ENCODE assay signal across 9 cellular contexts in the genomic region with DNA sequence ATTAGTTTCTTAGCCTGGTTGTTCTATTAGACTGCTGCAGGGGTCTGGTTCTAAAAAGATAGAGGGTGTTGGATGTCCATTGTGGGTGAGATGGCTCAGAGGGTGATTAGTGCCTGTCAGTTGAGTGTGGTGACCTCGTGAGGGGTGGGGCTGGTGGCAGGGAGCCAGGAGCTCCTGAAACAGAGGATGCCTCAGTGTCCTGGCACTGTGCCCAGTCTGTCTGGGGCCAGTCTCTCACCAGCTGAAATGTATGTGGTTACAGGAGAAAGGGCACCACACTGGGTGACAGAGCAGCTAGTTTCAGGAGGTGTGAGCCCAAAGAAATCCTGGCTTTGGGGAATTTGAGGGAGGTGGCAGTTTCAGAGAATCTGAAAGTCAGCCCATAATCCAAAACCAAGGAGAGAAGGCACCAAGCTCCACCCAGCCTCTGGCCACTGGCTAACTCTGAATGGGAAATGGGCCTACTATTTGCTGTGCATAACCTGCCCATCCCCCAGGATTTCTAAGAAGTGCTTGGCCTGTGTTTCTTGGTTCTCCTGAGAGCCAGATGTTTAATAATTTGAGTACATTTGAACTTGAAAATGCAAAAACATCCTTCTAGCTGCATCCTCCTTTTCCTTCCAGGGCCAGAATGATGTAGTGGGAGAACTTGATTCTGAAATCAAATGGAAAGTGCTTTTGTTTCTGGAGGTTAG.
DNase-seq lines count a peak whose midpoint lies in the region; ATAC-seq and TF ChIP-seq lines count a peak whose summit lies in the region.
"Had no signal": no experiment of that assay in that cellular context is flagged by ENCODE, and none has a peak within 500 bp of the region (broad histone marks: within the 10 kb centered on the region; RNA-seq: fewer than 3 reads in every experiment).

No MANE protein-coding gene starts in this region.

- TF ChIP-seq POLR2A in breast epithelium (IDR thresholded peaks at IDR 0.05): no peak

- intact Hi-C loops in breast epithelium (cut with DNase I; ENCODE audit: low total_unique reads): no loop called here

- no peaks in the 10 kb centered on the region for H4K20me1 ChIP-seq in MM.1S (ENCODE audit: insufficient read depth, low read length)

- H3K4me3 Mint-ChIP-seq in naive thymus-derived CD8-positive, alpha-beta T cell: peak overlapping the region in 5 of 10 donors; percentile 5 to 49 (median 28)

- H3K4me1 ChIP-seq in MM.1S (ENCODE audit: low read length) (peaks cover 26% of the 10 kb centered on the region), RWPE2 (ENCODE audit: insufficient read depth, poor library complexity, severe bottlenecking) (peaks cover 12% of the 10 kb centered on the region), breast epithelium (peaks cover under 1 to 10% of the 10 kb centered on the region in 2 donors)

- no peaks in the 10 kb centered on the region for H3K27me3 Mint-ChIP-seq in naive thymus-derived CD8-positive, alpha-beta T cell

- H3K9ac ChIP-seq in MM.1S (ENCODE audit: low read length): no peak overlapping the region

- H3K27ac ChIP-seq in MM.1S (ENCODE audit: low read length) (peak overlapping the region; percentile 5; the same call in 1 of the 2 replicates), RWPE2 (ENCODE audit: poor library complexity, severe bottlenecking) (no peak overlapping the region), breast epithelium (peak overlapping the region in 1 of 2 donors; percentile 49), coronary artery (no peak overlapping the region)

- H3K9me3 ChIP-seq in MM.1S (replicated peaks; ENCODE audit: insufficient read depth, low read length): no peaks in the 10 kb centered on the region
- no peaks in the 10 kb centered on the region for H3K9me3 ChIP-seq in RWPE2 (ENCODE audit: severe bottlenecking)
- H3K9me3 ChIP-seq in breast epithelium: peaks cover 12 to 13% of the 10 kb centered on the region in 2 donors

- DNase-seq in DMS 273 treated with DMSO at 0.1 percent for 48 hours (lab: John Stamatoyannopoulos, UW) (peak; percentile 19), MM.1S (peak; percentile 97), RWPE2 (ENCODE audit: low spot score) (peak; percentile 89), breast epithelium (ENCODE audit: low spot score in 2 of 2) (peak; percentile 32 to 60), coronary artery (ENCODE audit: low spot score) (no peak)
- DNase-seq in naive thymus-derived CD8-positive, alpha-beta T cell: peak; percentile 29 to 79 (median 54)

- H3K27ac Mint-ChIP-seq in naive thymus-derived CD8-positive, alpha-beta T cell: peak overlapping the region in 7 of 10 donors; percentile 43 to 84 (median 59)

- H3K79me2 ChIP-seq in MM.1S (ENCODE audit: low read length): no peaks in the 10 kb centered on the region

- no peaks in the 10 kb centered on the region for H3K36me3 ChIP-seq in MM.1S (replicated peaks; ENCODE audit: insufficient read depth, low read length)
- no peaks in the 10 kb centered on the region for H3K36me3 ChIP-seq in RWPE2 (ENCODE audit: low read depth)
- H3K36me3 ChIP-seq in breast epithelium: no peaks in the 10 kb centered on the region
- H3K36me3 ChIP-seq: tibial nerve had no signal

- peaks cover 8 to 23% (median 18%) of the 10 kb centered on the region in 4 donors for H3K4me1 Mint-ChIP-seq in naive thymus-derived CD8-positive, alpha-beta T cell

- peaks cover 0 to 14% (median 7%) of the 10 kb centered on the region in 3 donors for H3K36me3 Mint-ChIP-seq in naive thymus-derived CD8-positive, alpha-beta T cell

- H3K27me3 ChIP-seq in MM.1S (replicated peaks; ENCODE audit: insufficient read depth, low read length) (no peaks in the 10 kb centered on the region; the same call in 1 of the 2 replicates), RWPE2 (ENCODE audit: insufficient read depth, poor library complexity, severe bottlenecking) (no peaks in the 10 kb centered on the region), breast epithelium (no peaks in the 10 kb centered on the region)
- H3K27me3 ChIP-seq: tibial nerve had no signal

- H3F3A ChIP-seq in MM.1S (ENCODE audit: insufficient read depth, low read length): peaks cover 14% of the 10 kb centered on the region

- H3K9me3 Mint-ChIP-seq in naive thymus-derived CD8-positive, alpha-beta T cell: peaks cover 0 to 11% (median 8%) of the 10 kb centered on the region in 9 donors

- H2AFZ ChIP-seq in MM.1S (ENCODE audit: low read length): no peak overlapping the region

- H3K4me3 ChIP-seq in MM.1S (ENCODE audit: low read length): no peak overlapping the region
- H3K4me3 ChIP-seq in RWPE2 (ENCODE audit: severe bottlenecking): no peak overlapping the region
- no peak overlapping the region for H3K4me3 ChIP-seq in breast epithelium
- no peak overlapping the region for H3K4me3 ChIP-seq in coronary artery
- H3K4me3 ChIP-seq: tibial nerve had no signal

- POLR2A ChIA-PET in naive thymus-derived CD8-positive, alpha-beta T cell (lab: Charles Lee): interaction anchor here (0.6 kb wide), 1 partner anchor 380 kb away, joined by 4 read pairs; no protein-coding TSS in a partner anchor

- no peak for TF ChIP-seq CTCF in MM.1S (IDR thresholded peaks at IDR 0.05; ENCODE audit: low read length)
- no peak for TF ChIP-seq CTCF in RWPE2 (IDR thresholded peaks at IDR 0.05; ENCODE audit: poor library complexity, severe bottlenecking)
- no peak for TF ChIP-seq CTCF in breast epithelium (IDR thresholded peaks at IDR 0.05)
- no peak for TF ChIP-seq CTCF in coronary artery (IDR thresholded peaks at IDR 0.05)

- peak overlapping the region; percentile 19; the same call in 1 of the 2 replicates for H3K4me2 ChIP-seq in MM.1S (ENCODE audit: low read depth, low read length)

- no peaks in the 10 kb centered on the region for H3K9me2 ChIP-seq in MM.1S (replicated peaks; ENCODE audit: insufficient read depth, low read length)

- ATAC-seq in GM21737 (IDR thresholded peaks at IDR 0.05; ENCODE audit: unreplicated experiment): peak; percentile 78
- peak; percentile 89 for ATAC-seq in RWPE2 (ENCODE audit: low read depth)
- peak; percentile 63 to 64 for ATAC-seq in naive thymus-derived CD8-positive, alpha-beta T cell
- no peak for ATAC-seq in GM19455 (IDR thresholded peaks at IDR 0.05; ENCODE audit: unreplicated experiment)
